8 cellular contexts compared by ENCODE assay signal in the genomic region with DNA sequence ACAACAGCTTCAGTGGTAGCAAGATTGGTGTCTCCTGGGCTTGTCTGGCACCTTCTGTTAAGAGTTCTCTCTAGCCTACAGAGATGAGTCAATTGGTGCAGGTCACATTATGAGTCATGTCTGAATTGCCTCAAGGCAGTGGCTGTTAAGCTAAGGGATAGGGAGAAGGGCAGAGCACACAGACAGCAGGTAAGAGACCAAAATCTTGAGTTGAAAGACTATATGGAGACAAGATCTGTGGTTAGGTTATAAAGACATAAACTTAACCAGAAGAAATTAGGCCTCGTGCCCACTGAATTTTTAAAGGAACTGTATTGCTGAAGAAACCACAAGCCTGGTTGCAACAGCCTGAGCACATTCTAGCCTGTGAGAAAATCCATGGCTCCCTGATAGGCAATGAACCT. TPM values are rescaled to one million over a fixed set of nuclear protein-coding genes. Genes with fewer than 3 reads are reported as not detected.
DNase-seq lines count a peak whose midpoint lies in the region; ATAC-seq and TF ChIP-seq lines count a peak whose summit lies in the region.

No MANE protein-coding gene starts in this region.

- H3K27me3 ChIP-seq in heart right ventricle, result no peaks in the 10 kb centered on the region

- peak; percentile 99 for ATAC-seq in HG03039 (IDR thresholded peaks at IDR 0.05; ENCODE audit: unreplicated experiment)
- peak; percentile 58 for ATAC-seq in central memory CD8-positive, alpha-beta T cell (replicated peaks; ENCODE audit: extremely low read depth, poor library complexity, severe bottlenecking)
- ATAC-seq in stimulated activated naive CD8-positive, alpha-beta T cell treated with anti-CD3 and anti-CD28 coated beads, Interleukin-15, Interleukin-2, amounts not matched to agents 100 U/mL and 50 U/mL, for 24 hours, result peak; percentile 100
- ATAC-seq in heart right ventricle, result no peak

- peaks cover 0 to 100% (median 42%) of the 10 kb centered on the region in 9 donors for H3K36me3 ChIP-seq in heart right ventricle

- no peak overlapping the region for H3K4me3 ChIP-seq in heart right ventricle

- no peak overlapping the region for H3K4me3 Mint-ChIP-seq in central memory CD8-positive, alpha-beta T cell
- no peak overlapping the region for H3K4me3 Mint-ChIP-seq in glutamatergic neuron (ENCODE audit: unreplicated experiment)

- peaks cover 8% of the 10 kb centered on the region for H3K4me1 Mint-ChIP-seq in central memory CD8-positive, alpha-beta T cell
- H3K4me1 Mint-ChIP-seq in glutamatergic neuron (ENCODE audit: low read depth, unreplicated experiment), result no peaks in the 10 kb centered on the region

- TF ChIP-seq CTCF in glutamatergic neuron (IDR thresholded peaks at IDR 0.05; ENCODE audit: partially characterized antibody, unreplicated experiment) (no peak), heart right ventricle (IDR thresholded peaks at IDR 0.05) (no peak)

- no peaks in the 10 kb centered on the region for H3K27me3 Mint-ChIP-seq in central memory CD8-positive, alpha-beta T cell
- peaks cover 3% of the 10 kb centered on the region for H3K27me3 Mint-ChIP-seq in glutamatergic neuron (ENCODE audit: unreplicated experiment)

- no peak overlapping the region for H3K27ac Mint-ChIP-seq in central memory CD8-positive, alpha-beta T cell (ENCODE audit: low read depth)
- no peak overlapping the region for H3K27ac Mint-ChIP-seq in glutamatergic neuron (ENCODE audit: unreplicated experiment)

- DNase-seq in stimulated activated CD4-positive, alpha-beta T cell treated with anti-CD3 and anti-CD28 coated beads, Interleukin-12 subunit alpha, Interleukin-12 subunit beta, amount 100 ng/mL, for 48 hours (ENCODE audit: low read depth in 2 of 3, low spot score in 1 of 3), result peak; percentile 21 to 51 (median 29)
- DNase-seq in stimulated activated CD4-positive, alpha-beta T cell treated with anti-CD3 and anti-CD28 coated beads, Interleukin-12 subunit alpha, Interleukin-12 subunit beta, amount 100 ng/mL, for 4 hours, result no peak
- DNase-seq in RKO (ENCODE audit: low spot score) (peak; percentile 80), glutamatergic neuron (no peak), heart right ventricle (no peak)
- no peak for DNase-seq in central memory CD8-positive, alpha-beta T cell (ENCODE audit: low spot score in 2 of 2)
- DNase-seq in stimulated activated naive CD8-positive, alpha-beta T cell treated with anti-CD3 and anti-CD28 coated beads, Interleukin-15, Interleukin-2, amounts not matched to agents 100 U/mL and 50 U/mL, for 24 hours, result peak; percentile 46

- no peaks in the 10 kb centered on the region for H3K9me3 ChIP-seq in heart right ventricle

- H3K27ac ChIP-seq in heart right ventricle, result no peak overlapping the region

- intact Hi-C loops in heart right ventricle (cut with DNase I), result no loop called here

- H3K9me3 Mint-ChIP-seq in central memory CD8-positive, alpha-beta T cell, result no peaks in the 10 kb centered on the region
- H3K9me3 Mint-ChIP-seq in glutamatergic neuron (ENCODE audit: unreplicated experiment), result no peaks in the 10 kb centered on the region

- 85 to 87% methylated on average over 1 of the region's 1 CpG for WGBS in heart right ventricle, 2 donors

- peaks cover 58% of the 10 kb centered on the region for H3K36me3 Mint-ChIP-seq in central memory CD8-positive, alpha-beta T cell (ENCODE audit: insufficient read depth)
- no peaks in the 10 kb centered on the region for H3K36me3 Mint-ChIP-seq in glutamatergic neuron (ENCODE audit: unreplicated experiment)

- peaks cover 0 to 3% (median 0%) of the 10 kb centered on the region in 9 donors for H3K4me1 ChIP-seq in heart right ventricle

RNA-seq across cellular contexts. Expression of a gene that starts 19.2 kb away (rescaled TPM):
- 86.1 TPM for total RNA-seq in glutamatergic neuron (ENCODE audit: unreplicated experiment)
- 100 to 1,000 TPM in 3 of 10 donors, 10 to 100 TPM in 7; 71.0 to 121 (median 86.9) TPM for total RNA-seq in heart right ventricle
- 10 to 100 TPM; 14.5 to 14.8 TPM for polyA plus RNA-seq in heart right ventricle

RNA-seq across cellular contexts. Expression of a gene that starts 30.2 kb away (rescaled TPM):
- total RNA-seq in glutamatergic neuron (ENCODE audit: unreplicated experiment) (0.27 TPM), heart right ventricle (10 to 100 TPM in 9 of 10 donors, 1 to 10 TPM in 1; 9.1 to 60.4 (median 15.2) TPM)
- polyA plus RNA-seq in heart right ventricle, result 10 to 100 TPM in 1 of 2 donors, 1 to 10 TPM in 1; 7.1 to 18.1 TPM

RNA-seq across cellular contexts. Expression of a gene that starts 30.2 kb away (rescaled TPM):
- total RNA-seq in glutamatergic neuron (ENCODE audit: unreplicated experiment) (0.20 TPM), heart right ventricle (10 to 100 TPM in 6 of 10 donors, 1 to 10 TPM in 4; 8.0 to 61.1 (median 14.4) TPM)
- polyA plus RNA-seq in heart right ventricle, result 1 to 10 TPM; 3.2 to 7.4 TPM

RNA-seq across cellular contexts. Expression of a gene that starts 43.5 kb away (rescaled TPM):
- total RNA-seq in glutamatergic neuron (ENCODE audit: unreplicated experiment) (0.29 TPM), heart right ventricle (1 to 10 TPM in 1 of 10 donors, under 1 TPM in 9; 0.21 to 1.7 (median 0.60) TPM)
- polyA plus RNA-seq in heart right ventricle, result 1 to 10 TPM in 1 of 2 donors, under 1 TPM in 1; 0.23 to 1.5 TPM

Comparison
In these comparisons a context has a peak if more than half of its experiments do, and no peak if none do; other contexts are left out.
1. DNase-seq: peak in stimulated activated CD4-positive, alpha-beta T cell treated with anti-CD3 and anti-CD28 coated beads, Interleukin-12 subunit alpha, Interleukin-12 subunit beta, amount 100 ng/mL, for 48 hours (3 of 3), RKO (single experiment) and stimulated activated naive CD8-positive, alpha-beta T cell treated with anti-CD3 and anti-CD28 coated beads, Interleukin-15, Interleukin-2, amounts not matched to agents 100 U/mL and 50 U/mL, for 24 hours (single experiment); none in stimulated activated CD4-positive, alpha-beta T cell treated with anti-CD3 and anti-CD28 coated beads, Interleukin-12 subunit alpha, Interleukin-12 subunit beta, amount 100 ng/mL, for 4 hours (single experiment), central memory CD8-positive, alpha-beta T cell (0 of 2), glutamatergic neuron (single experiment) and heart right ventricle (0 of 2).
2. ATAC-seq: peak in HG03039 (single experiment), central memory CD8-positive, alpha-beta T cell (single experiment) and stimulated activated naive CD8-positive, alpha-beta T cell treated with anti-CD3 and anti-CD28 coated beads, Interleukin-15, Interleukin-2, amounts not matched to agents 100 U/mL and 50 U/mL, for 24 hours (single experiment); none in heart right ventricle (0 of 8).